ENCODE assay signal across 14 cellular contexts in genomic region chrX:123339201-123339905, GRCh38.
DNase-seq lines count a peak whose midpoint lies in the region; ATAC-seq, FAIRE-seq and TF ChIP-seq lines count a peak whose summit lies in the region.
"Had no signal": no experiment of that assay in that cellular context is flagged by ENCODE, and none has a peak within 500 bp of the region (broad histone marks: within the 10 kb centered on the region; RNA-seq: fewer than 3 reads in every experiment).

No MANE protein-coding gene starts in this region.

- no peaks in the 10 kb centered on the region for H4K20me1 ChIP-seq in astrocyte (ENCODE audit: insufficient read depth, low read length)

- H3K9me3 ChIP-seq in astrocyte (ENCODE audit: insufficient read depth, low read depth, low read length) (no peaks in the 10 kb centered on the region), parathyroid adenoma (ENCODE audit: control insufficient read depth, low read length) (no peaks in the 10 kb centered on the region)
- H3K9me3 ChIP-seq: SJCRH30 had no signal

- H3K9ac ChIP-seq in astrocyte (ENCODE audit: low read length) (no peak overlapping the region), parathyroid adenoma (no peak overlapping the region)

- TF ChIP-seq CTCF in astrocyte (IDR thresholded peaks at IDR 0.05; ENCODE audit: insufficient read depth, low read depth, low read length) (no peak), parathyroid adenoma (IDR thresholded peaks at IDR 0.05) (no peak)

- ATAC-seq in GM18517 (IDR thresholded peaks at IDR 0.05; ENCODE audit: unreplicated experiment): peak; percentile 68
- peak; percentile 67 for ATAC-seq in HG02642 (IDR thresholded peaks at IDR 0.05; ENCODE audit: poor library complexity, unreplicated experiment)
- ATAC-seq in HG02763 (IDR thresholded peaks at IDR 0.05; ENCODE audit: unreplicated experiment): no peak
- no peak for ATAC-seq in stimulated activated naive CD8-positive, alpha-beta T cell treated with anti-CD3 and anti-CD28 coated beads, Interleukin-15, Interleukin-2, amounts not matched to agents 100 U/mL and 50 U/mL, for 24 hours
- ATAC-seq: activated T-cell treated with anti-CD3 and anti-CD28 coated beads, Interleukin-2, amount 50 U/mL, for 4 hours had no signal

- DNase-seq in astrocyte (ENCODE audit: low read depth): peak; percentile 73
- DNase-seq in H54 (ENCODE audit: insufficient read length, low spot score): no peak
- DNase-seq in stimulated activated naive CD8-positive, alpha-beta T cell treated with anti-CD3 and anti-CD28 coated beads, Interleukin-15, Interleukin-2, amounts not matched to agents 100 U/mL and 50 U/mL, for 24 hours: no peak
- DNase-seq in SIG-M5 (lab: John Stamatoyannopoulos, UW): no peak
- DNase-seq: activated T-cell treated with anti-CD3 and anti-CD28 coated beads, Interleukin-2, amount 50 U/mL, for 4 hours; NCI-H524; SJCRH30; stimulated activated CD4-positive, alpha-beta T cell treated with anti-CD3 and anti-CD28 coated beads, Interleukin-4, amount 100 ng/mL, for 24 hours; substantia nigra had no signal

- H3K4me1 Mint-ChIP-seq in astrocyte (ENCODE audit: low read depth, unreplicated experiment): peaks cover 3% of the 10 kb centered on the region

- no peaks in the 10 kb centered on the region for H3K27me3 Mint-ChIP-seq in astrocyte (ENCODE audit: low read depth, unreplicated experiment)
- H3K27me3 Mint-ChIP-seq: progenitor cell of endocrine pancreas had no signal

- H3K27ac ChIP-seq in astrocyte (ENCODE audit: low read depth, low read length) (peak overlapping the region; percentile 42), parathyroid adenoma (peak overlapping the region; percentile 59)
- H3K27ac ChIP-seq: SJCRH30 had no signal

- H3K27me3 ChIP-seq in astrocyte (ENCODE audit: insufficient read depth, low read length) (no peaks in the 10 kb centered on the region), parathyroid adenoma (ENCODE audit: control insufficient read depth, insufficient read depth, low read length) (no peaks in the 10 kb centered on the region)
- H3K27me3 ChIP-seq: SJCRH30 had no signal

- no peaks in the 10 kb centered on the region for H3K36me3 Mint-ChIP-seq in astrocyte (ENCODE audit: low read depth, unreplicated experiment)

- TF ChIP-seq POLR2A in H54 (IDR thresholded peaks at IDR 0.05; ENCODE audit: low read depth, low read length): no peak

- no peaks in the 10 kb centered on the region for H3K9me3 Mint-ChIP-seq in astrocyte (ENCODE audit: unreplicated experiment)
- H3K9me3 Mint-ChIP-seq: activated T-cell treated with anti-CD3 and anti-CD28 coated beads, Interleukin-2, amount 50 U/mL, for 4 hours had no signal

- no peaks in the 10 kb centered on the region for H3K4me1 ChIP-seq in astrocyte (ENCODE audit: insufficient read depth, low read length)
- peaks cover 14% of the 10 kb centered on the region for H3K4me1 ChIP-seq in parathyroid adenoma
- H3K4me1 ChIP-seq: SJCRH30 had no signal

- H3K4me3 ChIP-seq in astrocyte (ENCODE audit: insufficient read depth, low read depth, low read length) (no peak overlapping the region), parathyroid adenoma (ENCODE audit: low read depth, low read length) (no peak overlapping the region)
- H3K4me3 ChIP-seq: SJCRH30 had no signal

- no peak overlapping the region for H2AFZ ChIP-seq in astrocyte (ENCODE audit: low read depth, low read length)
- H2AFZ ChIP-seq in parathyroid adenoma: peak overlapping the region; percentile 11

- H3K79me2 ChIP-seq in astrocyte (ENCODE audit: insufficient read depth, low read length) (no peaks in the 10 kb centered on the region), parathyroid adenoma (no peaks in the 10 kb centered on the region)

- H3K4me2 ChIP-seq in astrocyte (ENCODE audit: low read length) (peak overlapping the region; percentile 11), parathyroid adenoma (ENCODE audit: low read length) (no peak overlapping the region)

- FAIRE-seq in astrocyte (lab: Jason Lieb, UNC) (peak; percentile 100), H54 (lab: Jason Lieb, UNC) (no peak)

- no peak overlapping the region for H3K4me3 Mint-ChIP-seq in astrocyte (ENCODE audit: unreplicated experiment)
- H3K4me3 Mint-ChIP-seq: activated T-cell treated with anti-CD3 and anti-CD28 coated beads, Interleukin-2, amount 50 U/mL, for 4 hours had no signal

- H3K36me3 ChIP-seq in astrocyte (ENCODE audit: insufficient read depth, low read length): no peaks in the 10 kb centered on the region
- H3K36me3 ChIP-seq in parathyroid adenoma (ENCODE audit: control insufficient read depth, insufficient read depth, low read length): no peaks in the 10 kb centered on the region
- H3K36me3 ChIP-seq: SJCRH30 had no signal

- no peak overlapping the region for H3K27ac Mint-ChIP-seq in astrocyte (ENCODE audit: unreplicated experiment)
- H3K27ac Mint-ChIP-seq: progenitor cell of endocrine pancreas had no signal

Comparison
In these comparisons a context has a peak if more than half of its experiments do, and no peak if none do; other contexts are left out.
1. ATAC-seq: peak in GM18517 (single experiment) and HG02642 (single experiment); none in HG02763 (single experiment) and stimulated activated naive CD8-positive, alpha-beta T cell treated with anti-CD3 and anti-CD28 coated beads, Interleukin-15, Interleukin-2, amounts not matched to agents 100 U/mL and 50 U/mL, for 24 hours (single experiment).